8 cellular contexts compared by ENCODE assay signal in the genomic region with DNA sequence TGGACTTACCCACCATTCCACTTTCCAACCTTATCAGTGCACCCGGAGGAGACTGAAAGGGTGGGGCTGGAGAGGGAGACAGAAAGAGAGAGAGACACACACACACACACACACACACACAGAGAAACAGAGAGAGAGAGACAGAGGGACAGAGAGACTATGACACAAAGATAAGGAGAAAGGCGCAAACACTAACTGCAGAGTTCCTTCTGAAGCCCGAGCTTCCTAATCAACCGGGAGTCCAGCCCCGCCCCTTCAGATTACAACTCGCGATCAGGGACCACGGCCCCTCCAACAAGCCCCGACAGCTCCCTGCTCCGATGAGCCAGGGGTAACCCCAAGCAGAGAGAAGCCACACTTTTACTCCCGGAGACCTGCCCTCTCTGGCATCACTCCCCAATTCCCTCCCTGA. TPM values are rescaled to one million over a fixed set of nuclear protein-coding genes. Genes with fewer than 3 reads are reported as not detected.
A peak's percentile ranks its signal among the peaks of the same experiment; 100 is the strongest.
DNase-seq lines count a peak whose midpoint lies in the region; FAIRE-seq and TF ChIP-seq lines count a peak whose summit lies in the region.

No MANE protein-coding gene starts in this region.

- no peaks in the 10 kb centered on the region for H3K9me3 Mint-ChIP-seq in activated T-helper 1 cell treated with anti-CD3 and anti-CD28 coated beads, Interleukin-12 subunit alpha, Interleukin-12 subunit beta, Interleukin-2, Interleukin-4 antibody, amounts not matched to agents 30 ng/mL and 10 ng/mL and 1 ng/mL, durations not matched to agents 14 hours and 24 hours and 36 hours

- 4% methylated on average over 11 of the region's 11 CpGs for WGBS in hepatocyte (ENCODE audit: low lambda C conversion rate, missing lambda C conversion rate)
- WGBS in small intestine, 3 donors, result 0 to 5% (median 1%) methylated on average over 11 of the region's 11 CpGs

- peak overlapping the region; percentile 73 for H3K4me2 ChIP-seq in hepatocyte

- H2AFZ ChIP-seq in hepatocyte, result peak overlapping the region; percentile 24

- peak overlapping the region; percentile 38 for H3K27ac Mint-ChIP-seq in activated T-helper 1 cell treated with anti-CD3 and anti-CD28 coated beads, Interleukin-12 subunit alpha, Interleukin-12 subunit beta, Interleukin-2, Interleukin-4 antibody, amounts not matched to agents 30 ng/mL and 10 ng/mL and 1 ng/mL, durations not matched to agents 14 hours and 24 hours and 36 hours

- H3K27me3 ChIP-seq in hepatocyte (peaks cover 18% of the 10 kb centered on the region), small intestine (ENCODE audit: control insufficient read depth in 2 of 2, insufficient read depth in 2 of 2, low read length in 2 of 2) (no peaks in the 10 kb centered on the region)

- H3K9me3 ChIP-seq in hepatocyte (ENCODE audit: low read depth) (no peaks in the 10 kb centered on the region), small intestine (ENCODE audit: control insufficient read depth, low read depth) (no peaks in the 10 kb centered on the region)

- H3K4me1 Mint-ChIP-seq in activated T-helper 1 cell treated with anti-CD3 and anti-CD28 coated beads, Interleukin-12 subunit alpha, Interleukin-12 subunit beta, Interleukin-2, Interleukin-4 antibody, amounts not matched to agents 30 ng/mL and 10 ng/mL and 1 ng/mL, durations not matched to agents 14 hours and 24 hours and 36 hours (ENCODE audit: low read depth), result peaks cover 71% of the 10 kb centered on the region

- DNase-seq in NCI-H82 (lab: John Stamatoyannopoulos, UW) (peak; percentile 39), NCI-H82 treated with DMSO at 0.1 percent for 48 hours (lab: John Stamatoyannopoulos, UW; ENCODE audit: unreplicated experiment) (no peak), hepatocyte (ENCODE audit: low spot score) (peak; percentile 37), small intestine (peak; percentile 46), cerebellar cortex (ENCODE audit: low spot score) (no peak), NCI-H1092 treated with DMSO at 0.1 percent for 48 hours (lab: John Stamatoyannopoulos, UW) (no peak)
- no peak for DNase-seq in activated T-helper 1 cell treated with anti-CD3 and anti-CD28 coated beads, Interleukin-12 subunit alpha, Interleukin-12 subunit beta, Interleukin-2, Interleukin-4 antibody, amounts not matched to agents 30 ng/mL and 10 ng/mL and 1 ng/mL, durations not matched to agents 14 hours and 24 hours and 36 hours (ENCODE audit: low spot score)
- DNase-seq in activated CD4-positive, alpha-beta T cell treated with anti-CD3 and anti-CD28 coated beads for 48 hours, result no peak

- peak overlapping the region; percentile 53 for H3K27ac ChIP-seq in hepatocyte
- peak overlapping the region in 1 of 2 donors; percentile 32 for H3K27ac ChIP-seq in small intestine (ENCODE audit: low read depth in 1 of 2, low read length in 1 of 2)

- peak overlapping the region; percentile 78 for H3K4me3 Mint-ChIP-seq in activated T-helper 1 cell treated with anti-CD3 and anti-CD28 coated beads, Interleukin-12 subunit alpha, Interleukin-12 subunit beta, Interleukin-2, Interleukin-4 antibody, amounts not matched to agents 30 ng/mL and 10 ng/mL and 1 ng/mL, durations not matched to agents 14 hours and 24 hours and 36 hours

- no peak overlapping the region for H3K4me3 ChIP-seq in hepatocyte
- H3K4me3 ChIP-seq in small intestine (ENCODE audit: low read depth in 1 of 2, low read length in 2 of 2), result no peak overlapping the region

- intact Hi-C loops in activated T-helper 1 cell treated with anti-CD3 and anti-CD28 coated beads, Interleukin-12 subunit alpha, Interleukin-12 subunit beta, Interleukin-2, Interleukin-4 antibody, amounts not matched to agents 30 ng/mL and 10 ng/mL and 1 ng/mL, durations not matched to agents 14 hours and 24 hours and 36 hours (cut with micrococcal nuclease), result loop anchor here (1.0 to 5.0 kb wide), 3 partner anchors 9 to 39 kb away; a partner anchor contains a TSS

- no peaks in the 10 kb centered on the region for H3K9me2 ChIP-seq in hepatocyte (replicated peaks; ENCODE audit: insufficient read depth)

- H4K20me1 ChIP-seq in hepatocyte (ENCODE audit: insufficient read depth, poor library complexity, severe bottlenecking), result no peaks in the 10 kb centered on the region

- H3K36me3 Mint-ChIP-seq in activated T-helper 1 cell treated with anti-CD3 and anti-CD28 coated beads, Interleukin-12 subunit alpha, Interleukin-12 subunit beta, Interleukin-2, Interleukin-4 antibody, amounts not matched to agents 30 ng/mL and 10 ng/mL and 1 ng/mL, durations not matched to agents 14 hours and 24 hours and 36 hours (ENCODE audit: low read depth), result peaks cover 2% of the 10 kb centered on the region

- H3K36me3 ChIP-seq in hepatocyte (replicated peaks; ENCODE audit: insufficient read depth, low read depth) (no peaks in the 10 kb centered on the region), small intestine (ENCODE audit: control insufficient read depth in 2 of 2, insufficient read depth in 2 of 2, low read length in 2 of 2) (no peaks in the 10 kb centered on the region)

- no peak for FAIRE-seq in small intestine (lab: Jason Lieb, UNC)

- H3K27me3 Mint-ChIP-seq in activated T-helper 1 cell treated with anti-CD3 and anti-CD28 coated beads, Interleukin-12 subunit alpha, Interleukin-12 subunit beta, Interleukin-2, Interleukin-4 antibody, amounts not matched to agents 30 ng/mL and 10 ng/mL and 1 ng/mL, durations not matched to agents 14 hours and 24 hours and 36 hours (ENCODE audit: insufficient read depth), result peaks cover 24% of the 10 kb centered on the region

- H3K4me1 ChIP-seq in hepatocyte (ENCODE audit: insufficient read depth), result peaks cover 20% of the 10 kb centered on the region
- peaks cover 3 to 4% of the 10 kb centered on the region in 2 donors for H3K4me1 ChIP-seq in small intestine (ENCODE audit: control insufficient read depth in 2 of 2, insufficient read depth in 1 of 2, low read depth in 1 of 2, low read length in 1 of 2)

- no peak for TF ChIP-seq CTCF in hepatocyte (IDR thresholded peaks at IDR 0.05; ENCODE audit: poor library complexity)

- no peaks in the 10 kb centered on the region for H3K79me2 ChIP-seq in hepatocyte

RNA-seq across cellular contexts. Expression of a gene that starts 0.5 kb away (rescaled TPM):
- total RNA-seq in activated T-helper 1 cell treated with anti-CD3 and anti-CD28 coated beads, Interleukin-12 subunit alpha, Interleukin-12 subunit beta, Interleukin-2, Interleukin-4 antibody, amounts not matched to agents 30 ng/mL and 10 ng/mL and 1 ng/mL, durations not matched to agents 14 hours and 24 hours and 36 hours, result 1.3 and 1.5 TPM in 2 replicates
- total RNA-seq in hepatocyte, result 0.73 and 2.6 TPM in 2 replicates
- polyA plus RNA-seq in hepatocyte (3.3 and 4.3 TPM in 2 replicates), small intestine (1 to 10 TPM in 1 of 3 donors, under 1 TPM in 1, not detected in 1; 0.67 to 1.2 TPM)

RNA-seq across cellular contexts. Expression of a gene that starts 9.3 kb away (rescaled TPM):
- total RNA-seq in activated T-helper 1 cell treated with anti-CD3 and anti-CD28 coated beads, Interleukin-12 subunit alpha, Interleukin-12 subunit beta, Interleukin-2, Interleukin-4 antibody, amounts not matched to agents 30 ng/mL and 10 ng/mL and 1 ng/mL, durations not matched to agents 14 hours and 24 hours and 36 hours, result 3.9 and 4.8 TPM in 2 replicates
- total RNA-seq in hepatocyte, result 2.0 and 5.3 TPM in 2 replicates
- 3.2 and 4.1 TPM in 2 replicates for polyA plus RNA-seq in hepatocyte
- polyA plus RNA-seq in small intestine, result under 1 TPM in 1 of 3 donors, not detected in 2; 0.94 TPM

RNA-seq across cellular contexts. Expression of a gene that starts 9.4 kb away (rescaled TPM):
- total RNA-seq in activated T-helper 1 cell treated with anti-CD3 and anti-CD28 coated beads, Interleukin-12 subunit alpha, Interleukin-12 subunit beta, Interleukin-2, Interleukin-4 antibody, amounts not matched to agents 30 ng/mL and 10 ng/mL and 1 ng/mL, durations not matched to agents 14 hours and 24 hours and 36 hours, result 43.9 and 44.3 TPM in 2 replicates
- 7.7 and 14.7 TPM in 2 replicates for total RNA-seq in hepatocyte
- polyA plus RNA-seq in hepatocyte (18.5 and 22.3 TPM in 2 replicates), small intestine (10 to 100 TPM; 16.7 to 28.0 (median 25.1) TPM)

RNA-seq across cellular contexts. Expression of a gene that starts 9.8 kb away (rescaled TPM):
- total RNA-seq in activated T-helper 1 cell treated with anti-CD3 and anti-CD28 coated beads, Interleukin-12 subunit alpha, Interleukin-12 subunit beta, Interleukin-2, Interleukin-4 antibody, amounts not matched to agents 30 ng/mL and 10 ng/mL and 1 ng/mL, durations not matched to agents 14 hours and 24 hours and 36 hours, result 25.0 and 30.6 TPM in 2 replicates
- total RNA-seq in hepatocyte, result 0.20 and 1.0 TPM in 2 replicates
- polyA plus RNA-seq in hepatocyte (3.4 and 4.8 TPM in 2 replicates), small intestine (1 to 10 TPM in 1 of 3 donors, under 1 TPM in 1, not detected in 1; 0.81 to 3.6 TPM)

RNA-seq across cellular contexts. Expression of a gene that starts 19.2 kb away (rescaled TPM):
- total RNA-seq in activated T-helper 1 cell treated with anti-CD3 and anti-CD28 coated beads, Interleukin-12 subunit alpha, Interleukin-12 subunit beta, Interleukin-2, Interleukin-4 antibody, amounts not matched to agents 30 ng/mL and 10 ng/mL and 1 ng/mL, durations not matched to agents 14 hours and 24 hours and 36 hours, result 119 and 133 TPM in 2 replicates
- 80.1 and 90.5 TPM in 2 replicates for total RNA-seq in hepatocyte
- polyA plus RNA-seq in hepatocyte, result 198 and 228 TPM in 2 replicates
- polyA plus RNA-seq in small intestine, result 100 to 1,000 TPM; 218 to 370 (median 226) TPM

Comparison
In these comparisons a context has a peak if more than half of its experiments do, and no peak if none do; other contexts are left out.
1. DNase-seq: peak in NCI-H82 (single experiment), hepatocyte (single experiment) and small intestine (single experiment); none in NCI-H82 treated with DMSO at 0.1 percent for 48 hours (single experiment), activated T-helper 1 cell treated with anti-CD3 and anti-CD28 coated beads, Interleukin-12 subunit alpha, Interleukin-12 subunit beta, Interleukin-2, Interleukin-4 antibody, amounts not matched to agents 30 ng/mL and 10 ng/mL and 1 ng/mL, durations not matched to agents 14 hours and 24 hours and 36 hours (single experiment), cerebellar cortex (single experiment), NCI-H1092 treated with DMSO at 0.1 percent for 48 hours (single experiment) and activated CD4-positive, alpha-beta T cell treated with anti-CD3 and anti-CD28 coated beads for 48 hours (single experiment).